23 cellular contexts compared by ENCODE assay signal in the genomic region with DNA sequence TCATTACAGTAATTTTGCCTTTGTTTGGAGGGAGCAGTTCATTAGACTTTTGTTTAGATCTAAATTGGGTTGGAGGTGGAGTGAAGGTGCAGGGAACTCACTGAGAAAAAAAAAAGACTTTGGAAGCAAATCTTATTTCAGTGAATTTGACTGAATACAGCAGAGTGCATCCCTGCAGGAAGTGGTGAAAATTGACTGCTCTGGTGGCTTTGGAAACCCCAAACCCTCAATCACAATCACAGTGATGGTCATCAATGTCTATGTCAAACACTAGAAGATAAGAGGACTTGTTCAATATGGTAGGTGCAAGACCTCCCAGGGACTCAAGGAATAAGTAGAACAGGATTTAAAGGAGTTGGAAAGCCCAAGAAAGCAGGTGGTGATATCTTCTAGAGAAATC.
"Had no signal": no experiment of that assay in that cellular context is flagged by ENCODE, and none has a peak within 500 bp of the region (broad histone marks: within the 10 kb centered on the region; RNA-seq: fewer than 3 reads in every experiment).

No MANE protein-coding gene starts in this region.

- DNase-seq: Kasumi-1, MM.1S, NCI-H1092 treated with DMSO at 0.1 percent for 48 hours, NCI-H1436, NCI-H187, NCI-H2029, NCI-H2081 treated with DMSO at 0.1 percent for 48 hours, NCI-H2171, NCI-H226, NCI-H446, NCI-H510A, NCI-H524 treated with DMSO at 0.1 percent for 48 hours, NCI-H69, NCI-H774, Right ventricle myocardium superior, RPMI8226, SIG-M5 had no signal

- ATAC-seq: K562 had no signal

- H3K9ac ChIP-seq: KMS-11 had no signal

- H3K4me3 ChIP-seq: K562, SJSA1, SK-N-MC had no signal

- H3K4me3 Mint-ChIP-seq: IgD-negative memory B cell had no signal

- H3K36me3 Mint-ChIP-seq: IgD-negative memory B cell had no signal

- H3K27ac ChIP-seq: HL-60, KMS-11, SJSA1, SK-N-MC had no signal

- H3K27ac Mint-ChIP-seq: IgD-negative memory B cell had no signal

- H3K27me3 ChIP-seq: SJSA1 had no signal

- H3K4me2 ChIP-seq: KMS-11 had no signal
